In the genomic region with DNA sequence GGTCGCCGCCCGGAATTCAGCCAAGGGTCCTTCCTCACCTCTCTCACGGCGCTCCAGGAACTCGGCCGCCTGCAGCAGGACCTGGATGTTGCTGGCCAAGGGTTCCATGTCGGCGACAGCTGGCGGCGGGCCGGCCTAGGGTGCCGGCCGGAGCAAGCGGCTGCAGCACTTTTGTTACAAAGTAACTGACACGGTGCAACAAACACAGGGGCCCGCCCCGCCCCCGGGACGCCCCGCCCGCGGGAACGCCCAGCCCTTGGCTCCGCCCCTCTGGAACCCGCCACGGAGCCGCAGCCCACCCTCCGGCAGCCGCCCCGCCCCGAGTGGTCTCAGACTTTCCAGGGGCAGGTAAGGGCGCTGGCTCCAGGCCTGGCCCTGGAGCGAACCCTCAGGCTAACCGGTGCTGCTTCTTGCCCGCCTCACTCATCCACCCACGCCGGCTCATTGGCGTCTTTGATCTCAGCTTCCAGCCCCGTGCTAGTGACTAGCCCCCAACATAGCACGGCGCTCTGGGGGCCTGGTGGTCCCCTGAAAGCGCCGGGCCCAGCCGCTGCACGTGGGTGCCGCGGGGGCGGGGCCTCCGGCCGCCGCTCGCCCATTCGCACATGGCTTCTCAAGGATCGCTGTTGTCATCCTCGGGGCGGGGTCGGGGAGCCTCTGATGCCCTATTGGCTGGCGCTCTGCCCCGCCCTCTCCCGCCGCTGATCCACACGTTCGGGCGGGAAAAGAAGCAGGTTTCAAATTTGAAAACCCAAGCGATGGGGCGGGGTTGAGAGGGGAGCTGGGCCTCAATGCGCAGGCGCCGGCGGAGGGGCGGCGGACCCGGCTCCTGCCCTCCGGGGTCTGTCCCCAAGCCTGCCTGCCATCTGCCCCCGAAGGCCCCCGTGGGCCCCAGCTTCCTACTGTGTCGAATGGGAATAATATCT, we compare ENCODE assay signal across 1 cellular context.
TF ChIP-seq lines count a peak whose summit lies in the region.

A gene with protein sequence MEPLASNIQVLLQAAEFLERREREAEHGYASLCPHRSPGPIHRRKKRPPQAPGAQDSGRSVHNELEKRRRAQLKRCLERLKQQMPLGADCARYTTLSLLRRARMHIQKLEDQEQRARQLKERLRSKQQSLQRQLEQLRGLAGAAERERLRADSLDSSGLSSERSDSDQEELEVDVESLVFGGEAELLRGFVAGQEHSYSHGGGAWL (minus strand): TSS at position 176 of the 926 bp plus-strand sequence. CDS start 68 bp downstream, at position 108.

TF ChIP-seq in H1, 55 proteins besides CTCF, POLR2A, EP300 and RAD21 (continued from another document and continues in another):
- TF ChIP-seq, protein P1, sequence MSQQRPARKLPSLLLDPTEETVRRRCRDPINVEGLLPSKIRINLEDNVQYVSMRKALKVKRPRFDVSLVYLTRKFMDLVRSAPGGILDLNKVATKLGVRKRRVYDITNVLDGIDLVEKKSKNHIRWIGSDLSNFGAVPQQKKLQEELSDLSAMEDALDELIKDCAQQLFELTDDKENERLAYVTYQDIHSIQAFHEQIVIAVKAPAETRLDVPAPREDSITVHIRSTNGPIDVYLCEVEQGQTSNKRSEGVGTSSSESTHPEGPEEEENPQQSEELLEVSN (IDR thresholded peaks at IDR 0.05): peak; percentile 97
- TF ChIP-seq BACH1 (IDR thresholded peaks at IDR 0.05; ENCODE audit: low read length) (peak; percentile 81), SP1 (IDR thresholded peaks at IDR 0.05; ENCODE audit: low read depth, low read length) (no peak; the same call in 1 of the 2 replicates), HDAC2 (IDR thresholded peaks at IDR 0.05; ENCODE audit: borderline replicate concordance in 1 of 2, low read depth in 2 of 2, low read length in 2 of 2) (0 out of 4 replicates have a peak, but pooled peaks of 1 of the 2 experiments have one; percentile 3), JUND (IDR thresholded peaks at IDR 0.05; ENCODE audit: low read length) (no peak), ZNF274 (IDR thresholded peaks at IDR 0.05; ENCODE audit: borderline replicate concordance, extremely low read depth, low read length) (no peak), JUN (IDR thresholded peaks at IDR 0.05; ENCODE audit: low read depth, low read length) (no peak), EGR1 (IDR thresholded peaks at IDR 0.05; ENCODE audit: borderline replicate concordance, low read depth, low read length) (no peak), POLR2AphosphoS5 (IDR thresholded peaks at IDR 0.05; ENCODE audit: low read depth, low read length) (no peak; the same call in 1 of the 2 replicates), FOSL1 (IDR thresholded peaks at IDR 0.05; ENCODE audit: insufficient read depth, low read depth, low read length) (no peak), RNF2 (IDR thresholded peaks at IDR 0.05; ENCODE audit: borderline replicate concordance, low read depth, low read length, missing control alignments, poor library complexity, severe bottlenecking) (no peak), SP4 (IDR thresholded peaks at IDR 0.05; ENCODE audit: low read length) (peak; percentile 91), GTF2F1 (IDR thresholded peaks at IDR 0.05; ENCODE audit: borderline replicate concordance, low read depth, low read length) (no peak), SP2 (IDR thresholded peaks at IDR 0.05; ENCODE audit: low read length) (no peak), CREB1 (IDR thresholded peaks at IDR 0.05) (peak; percentile 57), RFX5 (IDR thresholded peaks at IDR 0.05; ENCODE audit: borderline replicate concordance, low read depth, low read length) (no peak), TEAD4 (IDR thresholded peaks at IDR 0.05; ENCODE audit: low read depth, low read length) (no peak), BCL11A (IDR thresholded peaks at IDR 0.05; ENCODE audit: low read depth in 2 of 2, low read length in 2 of 2) (no peak), SRF (IDR thresholded peaks at IDR 0.05; ENCODE audit: low read depth, low read length) (no peak), SUZ12 (IDR thresholded peaks at IDR 0.05; ENCODE audit: low read length) (no peak), KDM5A (IDR thresholded peaks at IDR 0.05; ENCODE audit: low read length) (no peak), SAP30 (IDR thresholded peaks at IDR 0.05; ENCODE audit: insufficient read depth, insufficient replicate concordance, low read length) (no peak), ASH2L (IDR thresholded peaks at IDR 0.05; ENCODE audit: low read length) (no peak), KDM1A (IDR thresholded peaks at IDR 0.05; ENCODE audit: borderline replicate concordance, low read length) (no peak), SIX5 (IDR thresholded peaks at IDR 0.05; ENCODE audit: low read depth, low read length) (no peak), BRCA1 (IDR thresholded peaks at IDR 0.05; ENCODE audit: low read depth, low read length) (no peak), RXRA (IDR thresholded peaks at IDR 0.05; ENCODE audit: insufficient read depth, low read depth, low read length) (no peak), MAFK (IDR thresholded peaks at IDR 0.05; ENCODE audit: low read depth, low read length) (no peak), SIN3A (conservative IDR thresholded peaks at IDR 0.05 in 1 of 2, IDR thresholded peaks at IDR 0.05 in 1 of 2; ENCODE audit: low read depth in 1 of 2, low read length in 2 of 2) (peak in 1 of 2 experiments; percentile 19; a peak in 2 of 4 replicates), HDAC6 (IDR thresholded peaks at IDR 0.05; ENCODE audit: low read depth, low read length) (no peak), GABPA (IDR thresholded peaks at IDR 0.05; ENCODE audit: borderline replicate concordance, insufficient read depth, low read length) (no peak), TAF7 (optimal IDR thresholded peaks at IDR 0.05; ENCODE audit: borderline replicate concordance, low read depth, low read length) (no peak), POU5F1 (IDR thresholded peaks at IDR 0.05; ENCODE audit: low read depth, low read length) (no peak), TAF1 (IDR thresholded peaks at IDR 0.05; ENCODE audit: low read depth, low read length) (peak; percentile 11; the same call in 1 of the 2 replicates), CBX5 (IDR thresholded peaks at IDR 0.05; ENCODE audit: low read depth, low read length) (no peak), KDM4A (IDR thresholded peaks at IDR 0.05; ENCODE audit: low read depth, low read length, severe bottlenecking) (peak; percentile 34), CBX8 (IDR thresholded peaks at IDR 0.05; ENCODE audit: borderline replicate concordance, low read depth, low read length) (no peak), CEBPB (IDR thresholded peaks at IDR 0.05; ENCODE audit: low read depth, low read length) (no peak), NRF1 (IDR thresholded peaks at IDR 0.05; ENCODE audit: low read depth, low read length) (peak; percentile 90), TBP (IDR thresholded peaks at IDR 0.05; ENCODE audit: low read depth, low read length) (no peak), NANOG (IDR thresholded peaks at IDR 0.05; ENCODE audit: insufficient read depth, low read depth, low read length, poor library complexity, severe bottlenecking) (no peak), PHF8 (conservative IDR thresholded peaks at IDR 0.05; ENCODE audit: low read depth, low read length) (peak; percentile 76), EZH2 (IDR thresholded peaks at IDR 0.05; ENCODE audit: low read depth, low read length, severe bottlenecking) (no peak), TCF12 (IDR thresholded peaks at IDR 0.05; ENCODE audit: low read depth, low read length) (no peak), CHD2 (IDR thresholded peaks at IDR 0.05; ENCODE audit: low read length) (peak; percentile 54), YY1 (IDR thresholded peaks at IDR 0.05; ENCODE audit: low read depth, low read length) (no peak), SIRT6 (IDR thresholded peaks at IDR 0.05; ENCODE audit: low read length) (no peak), CHD1 (IDR thresholded peaks at IDR 0.05; ENCODE audit: low read depth, low read length) (no peak)
- TF ChIP-seq, protein P2, sequence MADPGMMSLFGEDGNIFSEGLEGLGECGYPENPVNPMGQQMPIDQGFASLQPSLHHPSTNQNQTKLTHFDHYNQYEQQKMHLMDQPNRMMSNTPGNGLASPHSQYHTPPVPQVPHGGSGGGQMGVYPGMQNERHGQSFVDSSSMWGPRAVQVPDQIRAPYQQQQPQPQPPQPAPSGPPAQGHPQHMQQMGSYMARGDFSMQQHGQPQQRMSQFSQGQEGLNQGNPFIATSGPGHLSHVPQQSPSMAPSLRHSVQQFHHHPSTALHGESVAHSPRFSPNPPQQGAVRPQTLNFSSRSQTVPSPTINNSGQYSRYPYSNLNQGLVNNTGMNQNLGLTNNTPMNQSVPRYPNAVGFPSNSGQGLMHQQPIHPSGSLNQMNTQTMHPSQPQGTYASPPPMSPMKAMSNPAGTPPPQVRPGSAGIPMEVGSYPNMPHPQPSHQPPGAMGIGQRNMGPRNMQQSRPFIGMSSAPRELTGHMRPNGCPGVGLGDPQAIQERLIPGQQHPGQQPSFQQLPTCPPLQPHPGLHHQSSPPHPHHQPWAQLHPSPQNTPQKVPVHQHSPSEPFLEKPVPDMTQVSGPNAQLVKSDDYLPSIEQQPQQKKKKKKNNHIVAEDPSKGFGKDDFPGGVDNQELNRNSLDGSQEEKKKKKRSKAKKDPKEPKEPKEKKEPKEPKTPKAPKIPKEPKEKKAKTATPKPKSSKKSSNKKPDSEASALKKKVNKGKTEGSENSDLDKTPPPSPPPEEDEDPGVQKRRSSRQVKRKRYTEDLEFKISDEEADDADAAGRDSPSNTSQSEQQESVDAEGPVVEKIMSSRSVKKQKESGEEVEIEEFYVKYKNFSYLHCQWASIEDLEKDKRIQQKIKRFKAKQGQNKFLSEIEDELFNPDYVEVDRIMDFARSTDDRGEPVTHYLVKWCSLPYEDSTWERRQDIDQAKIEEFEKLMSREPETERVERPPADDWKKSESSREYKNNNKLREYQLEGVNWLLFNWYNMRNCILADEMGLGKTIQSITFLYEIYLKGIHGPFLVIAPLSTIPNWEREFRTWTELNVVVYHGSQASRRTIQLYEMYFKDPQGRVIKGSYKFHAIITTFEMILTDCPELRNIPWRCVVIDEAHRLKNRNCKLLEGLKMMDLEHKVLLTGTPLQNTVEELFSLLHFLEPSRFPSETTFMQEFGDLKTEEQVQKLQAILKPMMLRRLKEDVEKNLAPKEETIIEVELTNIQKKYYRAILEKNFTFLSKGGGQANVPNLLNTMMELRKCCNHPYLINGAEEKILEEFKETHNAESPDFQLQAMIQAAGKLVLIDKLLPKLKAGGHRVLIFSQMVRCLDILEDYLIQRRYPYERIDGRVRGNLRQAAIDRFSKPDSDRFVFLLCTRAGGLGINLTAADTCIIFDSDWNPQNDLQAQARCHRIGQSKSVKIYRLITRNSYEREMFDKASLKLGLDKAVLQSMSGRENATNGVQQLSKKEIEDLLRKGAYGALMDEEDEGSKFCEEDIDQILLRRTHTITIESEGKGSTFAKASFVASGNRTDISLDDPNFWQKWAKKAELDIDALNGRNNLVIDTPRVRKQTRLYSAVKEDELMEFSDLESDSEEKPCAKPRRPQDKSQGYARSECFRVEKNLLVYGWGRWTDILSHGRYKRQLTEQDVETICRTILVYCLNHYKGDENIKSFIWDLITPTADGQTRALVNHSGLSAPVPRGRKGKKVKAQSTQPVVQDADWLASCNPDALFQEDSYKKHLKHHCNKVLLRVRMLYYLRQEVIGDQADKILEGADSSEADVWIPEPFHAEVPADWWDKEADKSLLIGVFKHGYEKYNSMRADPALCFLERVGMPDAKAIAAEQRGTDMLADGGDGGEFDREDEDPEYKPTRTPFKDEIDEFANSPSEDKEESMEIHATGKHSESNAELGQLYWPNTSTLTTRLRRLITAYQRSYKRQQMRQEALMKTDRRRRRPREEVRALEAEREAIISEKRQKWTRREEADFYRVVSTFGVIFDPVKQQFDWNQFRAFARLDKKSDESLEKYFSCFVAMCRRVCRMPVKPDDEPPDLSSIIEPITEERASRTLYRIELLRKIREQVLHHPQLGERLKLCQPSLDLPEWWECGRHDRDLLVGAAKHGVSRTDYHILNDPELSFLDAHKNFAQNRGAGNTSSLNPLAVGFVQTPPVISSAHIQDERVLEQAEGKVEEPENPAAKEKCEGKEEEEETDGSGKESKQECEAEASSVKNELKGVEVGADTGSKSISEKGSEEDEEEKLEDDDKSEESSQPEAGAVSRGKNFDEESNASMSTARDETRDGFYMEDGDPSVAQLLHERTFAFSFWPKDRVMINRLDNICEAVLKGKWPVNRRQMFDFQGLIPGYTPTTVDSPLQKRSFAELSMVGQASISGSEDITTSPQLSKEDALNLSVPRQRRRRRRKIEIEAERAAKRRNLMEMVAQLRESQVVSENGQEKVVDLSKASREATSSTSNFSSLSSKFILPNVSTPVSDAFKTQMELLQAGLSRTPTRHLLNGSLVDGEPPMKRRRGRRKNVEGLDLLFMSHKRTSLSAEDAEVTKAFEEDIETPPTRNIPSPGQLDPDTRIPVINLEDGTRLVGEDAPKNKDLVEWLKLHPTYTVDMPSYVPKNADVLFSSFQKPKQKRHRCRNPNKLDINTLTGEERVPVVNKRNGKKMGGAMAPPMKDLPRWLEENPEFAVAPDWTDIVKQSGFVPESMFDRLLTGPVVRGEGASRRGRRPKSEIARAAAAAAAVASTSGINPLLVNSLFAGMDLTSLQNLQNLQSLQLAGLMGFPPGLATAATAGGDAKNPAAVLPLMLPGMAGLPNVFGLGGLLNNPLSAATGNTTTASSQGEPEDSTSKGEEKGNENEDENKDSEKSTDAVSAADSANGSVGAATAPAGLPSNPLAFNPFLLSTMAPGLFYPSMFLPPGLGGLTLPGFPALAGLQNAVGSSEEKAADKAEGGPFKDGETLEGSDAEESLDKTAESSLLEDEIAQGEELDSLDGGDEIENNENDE (IDR thresholded peaks at IDR 0.05; ENCODE audit: insufficient replicate concordance, low read length): no peak
- TF ChIP-seq, protein P3, sequence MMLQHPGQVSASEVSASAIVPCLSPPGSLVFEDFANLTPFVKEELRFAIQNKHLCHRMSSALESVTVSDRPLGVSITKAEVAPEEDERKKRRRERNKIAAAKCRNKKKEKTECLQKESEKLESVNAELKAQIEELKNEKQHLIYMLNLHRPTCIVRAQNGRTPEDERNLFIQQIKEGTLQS (IDR thresholded peaks at IDR 0.05; ENCODE audit: insufficient read depth, low read depth, low read length): no peak
- TF ChIP-seq, protein P4, sequence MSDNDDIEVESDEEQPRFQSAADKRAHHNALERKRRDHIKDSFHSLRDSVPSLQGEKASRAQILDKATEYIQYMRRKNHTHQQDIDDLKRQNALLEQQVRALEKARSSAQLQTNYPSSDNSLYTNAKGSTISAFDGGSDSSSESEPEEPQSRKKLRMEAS (IDR thresholded peaks at IDR 0.05): peak; percentile 96
- TF ChIP-seq, protein P5, sequence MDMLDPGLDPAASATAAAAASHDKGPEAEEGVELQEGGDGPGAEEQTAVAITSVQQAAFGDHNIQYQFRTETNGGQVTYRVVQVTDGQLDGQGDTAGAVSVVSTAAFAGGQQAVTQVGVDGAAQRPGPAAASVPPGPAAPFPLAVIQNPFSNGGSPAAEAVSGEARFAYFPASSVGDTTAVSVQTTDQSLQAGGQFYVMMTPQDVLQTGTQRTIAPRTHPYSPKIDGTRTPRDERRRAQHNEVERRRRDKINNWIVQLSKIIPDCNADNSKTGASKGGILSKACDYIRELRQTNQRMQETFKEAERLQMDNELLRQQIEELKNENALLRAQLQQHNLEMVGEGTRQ (IDR thresholded peaks at IDR 0.05; ENCODE audit: low read length): peak; percentile 58; the same call in 1 of the 2 replicates
